Comparison of ENCODE assay signal across 28 cellular contexts in genomic region chr4:78446607-78447006, GRCh38.
"Had no signal": no experiment of that assay in that cellular context is flagged by ENCODE, and none has a peak within 500 bp of the region (broad histone marks: within the 10 kb centered on the region; RNA-seq: fewer than 3 reads in every experiment).

No MANE protein-coding gene starts in this region.

- DNase-seq: natural killer cell; occipital lobe; ovary; posterior cingulate gyrus; psoas muscle; right cardiac atrium; spleen; stimulated activated CD4-positive, alpha-beta T cell treated with anti-CD3 and anti-CD28 coated beads, Interleukin-12 subunit alpha, Interleukin-12 subunit beta, amount 100 ng/mL, for 4 hours; stimulated activated CD4-positive, alpha-beta T cell treated with anti-CD3 and anti-CD28 coated beads, Interleukin-1b, Interleukin-23, amount 100 ng/mL, for 48 hours; stimulated activated CD4-positive, alpha-beta T cell treated with anti-CD3 and anti-CD28 coated beads, Interleukin-4, amount 100 ng/mL, for 1 hour; stimulated activated CD4-positive, alpha-beta T cell treated with anti-CD3 and anti-CD28 coated beads, Interleukin-4, amount 100 ng/mL, for 4 hours; stimulated activated CD8-positive, alpha-beta memory T cell treated with anti-CD3 and anti-CD28 coated beads, Interleukin-4, amount 100 ng/mL, for 48 hours; stimulated activated naive CD4-positive, alpha-beta T cell; stimulated activated naive CD8-positive, alpha-beta T cell treated with anti-CD3 and anti-CD28 coated beads, Interleukin-15, amount 100 ng/mL, for 72 hours; stimulated activated naive CD8-positive, alpha-beta T cell treated with anti-CD3 and anti-CD28 coated beads, Interleukin-15, Interleukin-2, amounts not matched to agents 100 U/mL and 50 U/mL, for 24 hours; substantia nigra; testis; tibial artery; transverse colon; upper lobe of right lung; uterus had no signal

- H3K27ac ChIP-seq: neural progenitor cell, ovary, parathyroid adenoma, psoas muscle, skin epidermis, spleen, suprapubic skin, testis, tibial artery, transverse colon, upper lobe of right lung, uterus had no signal

- H3K79me2 ChIP-seq: parathyroid adenoma had no signal

- H3K4me1 ChIP-seq: parathyroid adenoma, psoas muscle, spleen, suprapubic skin, testis, tibial artery, transverse colon, upper lobe of right lung, uterus had no signal

- H3K9me3 ChIP-seq: ovary, psoas muscle, spleen, suprapubic skin, testis, tibial artery, transverse colon, upper lobe of right lung, uterus had no signal

- ATAC-seq: natural killer cell; psoas muscle; right cardiac atrium; sciatic nerve; stimulated activated memory B cell treated with anti-CD40 and anti-IgM and Interleukin-4, amounts not matched to agents 10 μg/mL and 1 μg/mL and 100 μg/mL, for 72 hours; stimulated activated naive CD8-positive, alpha-beta T cell treated with anti-CD3 and anti-CD28 coated beads, Interleukin-15, amount 100 ng/mL, for 72 hours; stimulated activated naive CD8-positive, alpha-beta T cell treated with anti-CD3 and anti-CD28 coated beads, Interleukin-15, Interleukin-2, amounts not matched to agents 100 U/mL and 50 U/mL, for 24 hours; upper lobe of right lung had no signal

- H3K27me3 ChIP-seq: neural progenitor cell, ovary, spleen, suprapubic skin, testis, tibial artery, transverse colon, upper lobe of right lung, uterus had no signal

- H3K4me2 ChIP-seq: neural progenitor cell, smooth muscle cell had no signal

- H2AFZ ChIP-seq: neural progenitor cell, parathyroid adenoma had no signal

- H3K36me3 ChIP-seq: neural progenitor cell, ovary, spleen, suprapubic skin, tibial artery, transverse colon, upper lobe of right lung, uterus had no signal

- H3K9ac ChIP-seq: neural progenitor cell, parathyroid adenoma had no signal

- H3K4me3 ChIP-seq: neural progenitor cell, ovary, psoas muscle, skin epidermis, smooth muscle cell, spleen, suprapubic skin, testis, tibial artery, transverse colon, upper lobe of right lung, uterus had no signal
